Comparison of ENCODE assay signal across 1 cellular context in the genomic region with DNA sequence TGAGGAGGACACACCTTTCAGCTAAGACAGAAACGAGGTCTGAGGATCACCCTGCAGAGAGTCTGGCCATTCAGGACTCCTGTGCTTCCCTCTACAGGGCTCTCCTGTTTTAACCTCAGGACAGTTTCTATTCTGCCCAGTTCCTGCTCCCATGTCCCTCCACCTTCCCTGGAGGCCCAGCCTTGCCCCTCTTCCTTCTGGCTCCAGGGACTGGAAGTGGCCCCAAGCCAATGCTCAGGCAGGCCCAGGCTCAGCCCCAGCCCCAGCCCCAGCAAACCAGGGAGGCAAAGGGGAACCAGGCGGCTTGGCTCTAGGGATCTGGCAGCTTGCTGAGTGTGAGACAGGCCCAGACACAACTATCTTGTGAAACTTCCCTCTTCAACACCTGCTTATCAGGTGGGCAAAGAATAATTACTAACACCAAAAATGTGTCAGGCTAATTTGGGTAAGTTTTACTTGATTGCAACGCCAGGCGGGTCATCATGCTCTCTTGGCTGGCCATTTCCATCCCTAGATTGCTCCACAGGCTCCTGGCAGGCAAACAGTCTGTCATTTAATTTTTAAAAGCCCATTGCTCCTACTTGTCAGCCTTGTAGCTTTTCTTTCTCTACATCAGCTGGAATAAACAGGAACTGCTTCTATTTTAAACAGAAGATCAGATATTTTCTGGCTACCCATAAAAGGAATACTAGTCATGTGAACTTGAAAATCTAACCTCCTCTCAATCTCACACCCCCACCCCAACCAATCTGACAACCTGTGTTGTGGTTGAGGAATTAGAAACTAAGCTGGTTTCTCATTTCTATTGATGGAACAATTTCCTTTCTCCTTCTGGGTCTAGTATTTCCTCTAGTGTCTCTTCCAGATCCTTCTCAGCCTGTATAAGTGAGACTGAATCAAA.
TF ChIP-seq lines count a peak whose summit lies in the region.

No MANE protein-coding gene starts in this region.

TF ChIP-seq in A549, 52 proteins besides CTCF, POLR2A, EP300 and RAD21:
- TF ChIP-seq SMC3 (IDR thresholded peaks at IDR 0.05) (peak; percentile 42; the same call in 2 of the 3 replicates), CBX8 (IDR thresholded peaks at IDR 0.05) (no peak), TP53 (CRISPR knock-in tag; IDR thresholded peaks at IDR 0.05) (0 out of 2 replicates have a peak, but pooled peaks have one; percentile 45)
